In genomic region chr4:41713768-41714167, GRCh38 we compare ENCODE assay signal across 37 cellular contexts. TPM values are rescaled to one million over a fixed set of nuclear protein-coding genes. Genes with fewer than 3 reads are reported as not detected.
"Had no signal": no experiment of that assay in that cellular context is flagged by ENCODE, and none has a peak within 500 bp of the region (broad histone marks: within the 10 kb centered on the region; RNA-seq: fewer than 3 reads in every experiment).

No MANE protein-coding gene starts in this region.

- H3K36me3 Mint-ChIP-seq: activated naive CD4-positive, alpha-beta T cell treated with anti-CD3 and anti-CD28 coated beads, Interleukin-2, amount 10 ng/mL, durations not matched to agents 7 days and 5 days; activated naive CD4-positive, alpha-beta T cell treated with anti-CD3 and anti-CD28 coated beads, Interleukin-2, amount 50 U/mL, for 72 hours; activated naive CD8-positive, alpha-beta T cell treated with anti-CD3 and anti-CD28 coated beads, Interleukin-2, amount 10 ng/mL, durations not matched to agents 7 days and 5 days had no signal

- H3K4me3 ChIP-seq: esophagus squamous epithelium, gastrocnemius medialis, heart left ventricle had no signal

- H3K36me3 ChIP-seq: brain microvascular endothelial cell, esophagus squamous epithelium, gastrocnemius medialis, heart left ventricle had no signal

- ATAC-seq: activated naive CD4-positive, alpha-beta T cell treated with anti-CD3 and anti-CD28 coated beads, Interleukin-2, amount 50 U/mL, for 72 hours; activated T-cell treated with anti-CD3 and anti-CD28 coated beads, Interleukin-2, amount 50 U/mL, for 72 hours; effector memory CD8-positive, alpha-beta T cell; gastrocnemius medialis; heart left ventricle; T-helper 17 cell had no signal

- H3K9me3 ChIP-seq: esophagus squamous epithelium, gastrocnemius medialis, heart left ventricle had no signal

- H3K4me1 ChIP-seq: esophagus squamous epithelium, gastrocnemius medialis, heart left ventricle had no signal

- H3K4me3 Mint-ChIP-seq: activated CD4-positive, alpha-beta memory T cell treated with anti-CD3 and anti-CD28 coated beads, Interleukin-2, amount 10 ng/mL, durations not matched to agents 7 days and 5 days; activated CD4-positive, alpha-beta T cell treated with anti-CD3 and anti-CD28 coated beads, Interleukin-2, amount 10 ng/mL, durations not matched to agents 7 days and 5 days; activated naive CD4-positive, alpha-beta T cell treated with anti-CD3 and anti-CD28 coated beads, Interleukin-2, amount 10 ng/mL, durations not matched to agents 7 days and 5 days; activated naive CD8-positive, alpha-beta T cell treated with anti-CD3 and anti-CD28 coated beads, Interleukin-2, amount 10 ng/mL, durations not matched to agents 7 days and 5 days; activated T-cell treated with anti-CD3 and anti-CD28 coated beads, Interleukin-2, amount 50 U/mL, for 24 hours; activated T-cell treated with anti-CD3 and anti-CD28 coated beads, Interleukin-2, amount 50 U/mL, for 72 hours; effector memory CD8-positive, alpha-beta T cell; T-helper 17 cell; T-helper 2 cell treated with Interferon-gamma antibody and Interleukin-4, amounts not matched to agents 5 μg/mL and 100 μg/mL, for 36 hours had no signal

- H3K27me3 ChIP-seq: brain microvascular endothelial cell had no signal

- H3K27me3 Mint-ChIP-seq: activated CD4-positive, alpha-beta memory T cell treated with anti-CD3 and anti-CD28 coated beads, Interleukin-2, amount 10 ng/mL, durations not matched to agents 7 days and 5 days; activated naive CD4-positive, alpha-beta T cell treated with anti-CD3 and anti-CD28 coated beads, Interleukin-2, amount 10 ng/mL, durations not matched to agents 7 days and 5 days had no signal

- H3K9me3 Mint-ChIP-seq: activated CD4-positive, alpha-beta T cell treated with anti-CD3 and anti-CD28 coated beads, Interleukin-2, amount 10 ng/mL, durations not matched to agents 7 days and 5 days; activated naive CD4-positive, alpha-beta T cell treated with anti-CD3 and anti-CD28 coated beads, Interleukin-2, amount 50 U/mL, for 72 hours; activated T-cell treated with anti-CD3 and anti-CD28 coated beads, Interleukin-2, amount 50 U/mL, for 72 hours; T-helper 2 cell treated with Interferon-gamma antibody and Interleukin-4, amounts not matched to agents 5 μg/mL and 100 μg/mL, for 36 hours had no signal

- H3K4me1 Mint-ChIP-seq: activated CD4-positive, alpha-beta memory T cell treated with anti-CD3 and anti-CD28 coated beads, Interleukin-2, amount 10 ng/mL, durations not matched to agents 7 days and 5 days; activated CD4-positive, alpha-beta T cell treated with anti-CD3 and anti-CD28 coated beads, Interleukin-2, amount 10 ng/mL, durations not matched to agents 7 days and 5 days; activated naive CD4-positive, alpha-beta T cell treated with anti-CD3 and anti-CD28 coated beads, Interleukin-2, amount 10 ng/mL, durations not matched to agents 7 days and 5 days; activated naive CD8-positive, alpha-beta T cell treated with anti-CD3 and anti-CD28 coated beads, Interleukin-2, amount 10 ng/mL, durations not matched to agents 7 days and 5 days; T-helper 17 cell had no signal

- H3K27ac Mint-ChIP-seq: activated CD4-positive, alpha-beta memory T cell treated with anti-CD3 and anti-CD28 coated beads, Interleukin-2, amount 10 ng/mL, durations not matched to agents 7 days and 5 days; activated CD4-positive, alpha-beta T cell treated with anti-CD3 and anti-CD28 coated beads, Interleukin-2, amount 10 ng/mL, durations not matched to agents 7 days and 5 days; activated naive CD4-positive, alpha-beta T cell treated with anti-CD3 and anti-CD28 coated beads, Interleukin-2, amount 10 ng/mL, durations not matched to agents 7 days and 5 days; activated naive CD4-positive, alpha-beta T cell treated with anti-CD3 and anti-CD28 coated beads, Interleukin-2, amount 50 U/mL, for 72 hours; activated naive CD8-positive, alpha-beta T cell treated with anti-CD3 and anti-CD28 coated beads, Interleukin-2, amount 10 ng/mL, durations not matched to agents 7 days and 5 days; activated T-cell treated with anti-CD3 and anti-CD28 coated beads, Interleukin-2, amount 50 U/mL, for 24 hours; activated T-cell treated with anti-CD3 and anti-CD28 coated beads, Interleukin-2, amount 50 U/mL, for 72 hours; effector memory CD8-positive, alpha-beta T cell; T-helper 17 cell; T-helper 2 cell treated with Interferon-gamma antibody and Interleukin-4, amounts not matched to agents 5 μg/mL and 100 μg/mL, for 36 hours had no signal

- H3K27ac ChIP-seq: brain microvascular endothelial cell, epithelial cell of prostate, esophagus squamous epithelium, gastrocnemius medialis, heart left ventricle had no signal

- DNase-seq: activated CD4-positive, alpha-beta memory T cell treated with anti-CD3 and anti-CD28 coated beads, Interleukin-2, amount 10 ng/mL, durations not matched to agents 7 days and 5 days; activated CD4-positive, alpha-beta T cell treated with anti-CD3 and anti-CD28 coated beads for 1 hour; activated CD4-positive, alpha-beta T cell treated with anti-CD3 and anti-CD28 coated beads for 4 hours; activated CD4-positive, alpha-beta T cell treated with anti-CD3 and anti-CD28 coated beads, Interleukin-2, amount 10 ng/mL, durations not matched to agents 7 days and 5 days; activated CD4-positive, alpha-beta T cell treated with anti-CD3 and anti-CD28 coated beads, Interleukin-2, amount 50 U/mL, for 4 hours; activated CD4-positive, CD25-positive, alpha-beta regulatory T cell; activated CD8-positive, alpha-beta memory T cell treated with anti-CD3 and anti-CD28 coated beads, Interleukin-2, amount 50 U/mL, for 48 hours; activated gamma-delta T cell; activated naive CD4-positive, alpha-beta T cell; activated naive CD4-positive, alpha-beta T cell treated with anti-CD3 and anti-CD28 coated beads, Interleukin-2, amount 10 ng/mL, durations not matched to agents 7 days and 5 days; activated naive CD8-positive, alpha-beta T cell treated with anti-CD3 and anti-CD28 coated beads, Interleukin-2, amount 10 ng/mL, durations not matched to agents 7 days and 5 days; activated T-cell treated with anti-CD3 and anti-CD28 coated beads for 4 hours; activated T-cell treated with anti-CD3 and anti-CD28 coated beads, Interleukin-2, amount 50 U/mL, for 24 hours; activated T-cell treated with anti-CD3 and anti-CD28 coated beads, Interleukin-2, amount 50 U/mL, for 72 hours; anterior cingulate cortex; brain microvascular endothelial cell; caudate nucleus; cortex of kidney; dermis blood vessel endothelial cell; effector CD4-positive, alpha-beta T cell; effector memory CD8-positive, alpha-beta T cell; esophagus squamous epithelium; foreskin fibroblast; gastrocnemius medialis; glutamatergic neuron; heart left ventricle; T-helper 1 cell; T-helper 17 cell; T1000 had no signal

- FAIRE-seq: astrocyte, colon had no signal

RNA-seq across cellular contexts. Expression of gene PHOX2B, which starts 34.8 kb away (rescaled TPM):
- total RNA-seq: activated CD4-positive, alpha-beta memory T cell treated with anti-CD3 and anti-CD28 coated beads, Interleukin-2, amount 10 ng/mL, durations not matched to agents 7 days and 5 days; activated CD4-positive, alpha-beta T cell treated with anti-CD3 and anti-CD28 coated beads, Interleukin-2, amount 10 ng/mL, durations not matched to agents 7 days and 5 days; activated naive CD4-positive, alpha-beta T cell treated with anti-CD3 and anti-CD28 coated beads, Interleukin-2, amount 50 U/mL, for 72 hours; activated naive CD8-positive, alpha-beta T cell treated with anti-CD3 and anti-CD28 coated beads, Interleukin-2, amount 10 ng/mL, durations not matched to agents 7 days and 5 days; activated T-cell treated with anti-CD3 and anti-CD28 coated beads, Interleukin-2, amount 50 U/mL, for 72 hours; astrocyte; chondrocyte; dermis blood vessel endothelial cell; esophagus squamous epithelium; fibroblast of lung; gastrocnemius medialis; heart left ventricle; T-helper 17 cell had no signal
- polyA plus RNA-seq: esophagus, fibroblast of lung, heart left ventricle had no signal
